Comparison of ENCODE assay signal across 1 cellular context in the genomic region with DNA sequence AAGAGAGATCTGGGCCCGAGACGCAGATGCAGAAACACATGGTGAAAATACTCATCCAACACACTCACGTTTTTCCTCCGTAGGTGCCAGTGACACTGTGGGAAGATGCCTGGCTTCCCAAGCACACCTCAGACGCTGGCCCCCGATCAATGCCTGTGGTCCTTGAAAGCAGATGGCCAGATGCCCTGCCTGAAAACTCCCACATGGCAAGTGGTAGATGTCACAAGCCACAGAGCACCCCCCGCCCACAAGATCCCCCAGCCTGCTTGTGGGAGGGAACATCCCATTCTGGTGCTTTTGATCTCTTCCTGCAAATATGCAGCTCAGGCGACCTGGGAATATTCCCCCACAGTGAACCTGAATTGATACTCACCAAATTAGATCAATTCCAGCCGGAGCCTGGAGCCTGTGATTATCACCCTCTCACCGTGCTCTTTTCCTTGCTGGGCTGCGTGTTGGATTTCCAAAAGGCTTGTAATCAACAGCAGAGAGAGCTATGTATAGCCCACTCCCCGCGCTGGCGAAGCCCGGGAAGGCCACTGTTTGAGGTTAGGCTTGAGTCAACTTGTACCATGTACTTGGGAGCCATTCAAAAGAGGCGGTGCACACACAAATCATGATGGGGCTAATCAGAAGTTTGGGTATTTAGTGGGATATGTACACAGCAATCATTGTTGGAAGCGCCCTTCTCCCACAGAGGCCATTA.
TF ChIP-seq lines count a peak whose summit lies in the region.

No MANE protein-coding gene starts in this region.

TF ChIP-seq in IMR-90, 13 proteins besides CTCF, POLR2A, EP300 and RAD21:
- TF ChIP-seq BHLHE40 (IDR thresholded peaks at IDR 0.05; ENCODE audit: low read depth, low read length) (no peak), MAZ (IDR thresholded peaks at IDR 0.05; ENCODE audit: borderline replicate concordance, low read depth, low read length) (no peak)
TF ChIP-seq in IMR-90: peak in this region for 0.
